ENCODE assay signal across 1 cellular context in the genomic region with DNA sequence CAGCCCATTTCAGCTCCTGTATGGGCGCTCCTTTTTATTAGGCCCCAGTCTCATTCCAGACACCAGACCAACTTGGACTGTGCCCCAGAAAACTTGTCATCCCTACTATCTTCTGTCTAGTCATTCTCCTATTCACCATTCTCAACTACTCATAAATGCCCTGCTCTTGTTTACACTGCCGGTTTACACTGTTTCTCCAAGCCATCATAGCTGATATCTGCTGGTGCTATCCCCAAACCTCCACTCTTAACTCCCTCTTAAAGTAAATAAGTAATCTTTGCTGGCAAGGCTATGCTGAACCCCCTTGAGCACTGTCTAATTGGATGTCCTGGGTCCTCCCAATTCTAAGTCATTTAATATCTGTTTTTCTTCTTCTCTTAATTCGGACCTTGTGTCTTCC.
TF ChIP-seq lines count a peak whose summit lies in the region.
"Not testable (repeated sequence)": the region's sequence is repeated elsewhere in the genome, so short reads cannot be mapped to it uniquely, and the experiment has no call there.

No MANE protein-coding gene starts in this region.

TF ChIP-seq in HepG2, 621 proteins besides CTCF, POLR2A, EP300 and RAD21:
- not testable (repeated sequence) for TF ChIP-seq FOXA1 (IDR thresholded peaks at IDR 0.05)
- TF ChIP-seq FOXA1 (CRISPR knock-in tag; IDR thresholded peaks at IDR 0.05) (peak; percentile 65), FOXA3 (CRISPR knock-in tag; IDR thresholded peaks at IDR 0.05) (peak; percentile 58)
